1 cellular context compared by ENCODE assay signal in the genomic region with DNA sequence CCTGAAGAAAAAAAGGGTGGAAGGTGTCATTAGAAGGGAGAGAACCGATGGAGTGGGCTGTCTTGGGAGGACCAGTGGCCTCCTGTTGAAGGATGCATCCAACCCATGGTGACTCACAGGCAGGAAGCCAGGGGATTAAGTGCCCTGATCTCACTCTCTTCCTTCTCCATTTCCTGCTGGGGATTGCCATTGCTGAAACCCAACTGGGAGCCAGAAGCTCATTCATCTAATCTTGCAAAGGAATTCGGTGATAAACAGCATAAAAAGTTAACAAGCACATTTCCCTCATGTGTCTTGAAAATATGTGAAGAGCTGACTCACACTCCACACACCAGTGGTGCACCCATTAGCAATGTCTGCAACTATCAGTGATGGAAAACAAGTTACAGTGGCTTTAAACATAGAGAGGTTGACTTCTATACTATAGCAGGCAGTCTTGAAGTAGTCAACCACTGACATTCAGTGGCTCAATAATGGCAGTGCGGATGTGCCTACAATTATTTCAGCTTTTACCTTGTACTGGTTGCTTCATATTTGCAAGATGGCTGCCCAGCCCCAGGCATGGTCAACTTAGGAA.
TF ChIP-seq lines count a peak whose summit lies in the region.

No MANE protein-coding gene starts in this region.

TF ChIP-seq in K562, 482 proteins besides CTCF, POLR2A, EP300 and RAD21 (continued from another document):
- TF ChIP-seq, protein P1, sequence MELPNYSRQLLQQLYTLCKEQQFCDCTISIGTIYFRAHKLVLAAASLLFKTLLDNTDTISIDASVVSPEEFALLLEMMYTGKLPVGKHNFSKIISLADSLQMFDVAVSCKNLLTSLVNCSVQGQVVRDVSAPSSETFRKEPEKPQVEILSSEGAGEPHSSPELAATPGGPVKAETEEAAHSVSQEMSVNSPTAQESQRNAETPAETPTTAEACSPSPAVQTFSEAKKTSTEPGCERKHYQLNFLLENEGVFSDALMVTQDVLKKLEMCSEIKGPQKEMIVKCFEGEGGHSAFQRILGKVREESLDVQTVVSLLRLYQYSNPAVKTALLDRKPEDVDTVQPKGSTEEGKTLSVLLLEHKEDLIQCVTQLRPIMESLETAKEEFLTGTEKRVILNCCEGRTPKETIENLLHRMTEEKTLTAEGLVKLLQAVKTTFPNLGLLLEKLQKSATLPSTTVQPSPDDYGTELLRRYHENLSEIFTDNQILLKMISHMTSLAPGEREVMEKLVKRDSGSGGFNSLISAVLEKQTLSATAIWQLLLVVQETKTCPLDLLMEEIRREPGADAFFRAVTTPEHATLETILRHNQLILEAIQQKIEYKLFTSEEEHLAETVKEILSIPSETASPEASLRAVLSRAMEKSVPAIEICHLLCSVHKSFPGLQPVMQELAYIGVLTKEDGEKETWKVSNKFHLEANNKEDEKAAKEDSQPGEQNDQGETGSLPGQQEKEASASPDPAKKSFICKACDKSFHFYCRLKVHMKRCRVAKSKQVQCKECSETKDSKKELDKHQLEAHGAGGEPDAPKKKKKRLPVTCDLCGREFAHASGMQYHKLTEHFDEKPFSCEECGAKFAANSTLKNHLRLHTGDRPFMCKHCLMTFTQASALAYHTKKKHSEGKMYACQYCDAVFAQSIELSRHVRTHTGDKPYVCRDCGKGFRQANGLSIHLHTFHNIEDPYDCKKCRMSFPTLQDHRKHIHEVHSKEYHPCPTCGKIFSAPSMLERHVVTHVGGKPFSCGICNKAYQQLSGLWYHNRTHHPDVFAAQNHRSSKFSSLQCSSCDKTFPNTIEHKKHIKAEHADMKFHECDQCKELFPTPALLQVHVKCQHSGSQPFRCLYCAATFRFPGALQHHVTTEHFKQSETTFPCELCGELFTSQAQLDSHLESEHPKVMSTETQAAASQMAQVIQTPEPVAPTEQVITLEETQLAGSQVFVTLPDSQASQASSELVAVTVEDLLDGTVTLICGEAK (IDR thresholded peaks at IDR 0.05) = peak; percentile 82
- TF ChIP-seq, protein P1 (CRISPR knock-in tag; IDR thresholded peaks at IDR 0.05) = no peak
- TF ChIP-seq PHTF2 (CRISPR knock-in tag; IDR thresholded peaks at IDR 0.05) (no peak), JUND (IDR thresholded peaks at IDR 0.05; ENCODE audit: borderline replicate concordance, low read depth, low read length) (peak; percentile 94), JUND (tag; IDR thresholded peaks at IDR 0.05; ENCODE audit: borderline replicate concordance, low read depth, low read length) (peak; percentile 89; the same call in 2 of the 3 replicates), JUN (IDR thresholded peaks at IDR 0.05; ENCODE audit: borderline replicate concordance, low read depth, low read length) (peak; percentile 92), JUN (CRISPR knock-in tag; IDR thresholded peaks at IDR 0.05; ENCODE audit: borderline replicate concordance) (0 out of 2 replicates have a peak, but pooled peaks have one; percentile 29), DACH1 (IDR thresholded peaks at IDR 0.05; ENCODE audit: partially characterized antibody) (no peak), SMARCA5 (IDR thresholded peaks at IDR 0.05) (no peak), DMBX1 (CRISPR knock-in tag; IDR thresholded peaks at IDR 0.05; ENCODE audit: borderline replicate concordance) (0 out of 2 replicates have a peak, but pooled peaks have one; percentile 33), EP400 (IDR thresholded peaks at IDR 0.05) (0 out of 2 replicates have a peak, but pooled peaks have one; percentile 22), CBX2 (IDR thresholded peaks at IDR 0.05; ENCODE audit: insufficient read depth, low read length, poor library complexity, severe bottlenecking) (no peak), HDAC2 (IDR thresholded peaks at IDR 0.05) (no peak), KAT2B (IDR thresholded peaks at IDR 0.05; ENCODE audit: low read depth, low read length) (no peak), NFIC (IDR thresholded peaks at IDR 0.05) (peak; percentile 36; the same call in 1 of the 2 replicates), NR2C2 (CRISPR knock-in tag; IDR thresholded peaks at IDR 0.05) (no peak), NR2C2 (tag; IDR thresholded peaks at IDR 0.05) (peak; percentile 29; the same call in 1 of the 2 replicates), ETV1 (tag; conservative IDR thresholded peaks at IDR 0.05; ENCODE audit: low read depth) (peak; percentile 95)
- TF ChIP-seq, protein P2, sequence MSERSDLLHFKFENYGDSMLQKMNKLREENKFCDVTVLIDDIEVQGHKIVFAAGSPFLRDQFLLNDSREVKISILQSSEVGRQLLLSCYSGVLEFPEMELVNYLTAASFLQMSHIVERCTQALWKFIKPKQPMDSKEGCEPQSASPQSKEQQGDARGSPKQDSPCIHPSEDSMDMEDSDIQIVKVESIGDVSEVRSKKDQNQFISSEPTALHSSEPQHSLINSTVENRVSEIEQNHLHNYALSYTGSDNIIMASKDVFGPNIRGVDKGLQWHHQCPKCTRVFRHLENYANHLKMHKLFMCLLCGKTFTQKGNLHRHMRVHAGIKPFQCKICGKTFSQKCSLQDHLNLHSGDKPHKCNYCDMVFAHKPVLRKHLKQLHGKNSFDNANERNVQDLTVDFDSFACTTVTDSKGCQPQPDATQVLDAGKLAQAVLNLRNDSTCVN (CRISPR knock-in tag; IDR thresholded peaks at IDR 0.05) = no peak
- TF ChIP-seq, protein P3, sequence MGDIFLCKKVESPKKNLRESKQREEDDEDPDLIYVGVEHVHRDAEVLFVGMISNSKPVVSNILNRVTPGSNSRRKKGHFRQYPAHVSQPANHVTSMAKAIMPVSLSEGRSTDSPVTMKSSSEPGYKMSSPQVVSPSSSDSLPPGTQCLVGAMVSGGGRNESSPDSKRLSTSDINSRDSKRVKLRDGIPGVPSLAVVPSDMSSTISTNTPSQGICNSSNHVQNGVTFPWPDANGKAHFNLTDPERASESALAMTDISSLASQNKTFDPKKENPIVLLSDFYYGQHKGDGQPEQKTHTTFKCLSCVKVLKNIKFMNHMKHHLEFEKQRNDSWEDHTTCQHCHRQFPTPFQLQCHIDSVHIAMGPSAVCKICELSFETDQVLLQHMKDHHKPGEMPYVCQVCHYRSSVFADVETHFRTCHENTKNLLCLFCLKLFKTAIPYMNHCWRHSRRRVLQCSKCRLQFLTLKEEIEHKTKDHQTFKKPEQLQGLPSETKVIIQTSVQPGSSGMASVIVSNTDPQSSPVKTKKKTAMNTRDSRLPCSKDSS (IDR thresholded peaks at IDR 0.05; ENCODE audit: low read depth, partially characterized antibody) = no peak
- TF ChIP-seq, protein P4, sequence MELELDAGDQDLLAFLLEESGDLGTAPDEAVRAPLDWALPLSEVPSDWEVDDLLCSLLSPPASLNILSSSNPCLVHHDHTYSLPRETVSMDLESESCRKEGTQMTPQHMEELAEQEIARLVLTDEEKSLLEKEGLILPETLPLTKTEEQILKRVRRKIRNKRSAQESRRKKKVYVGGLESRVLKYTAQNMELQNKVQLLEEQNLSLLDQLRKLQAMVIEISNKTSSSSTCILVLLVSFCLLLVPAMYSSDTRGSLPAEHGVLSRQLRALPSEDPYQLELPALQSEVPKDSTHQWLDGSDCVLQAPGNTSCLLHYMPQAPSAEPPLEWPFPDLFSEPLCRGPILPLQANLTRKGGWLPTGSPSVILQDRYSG (tag; conservative IDR thresholded peaks at IDR 0.05; ENCODE audit: low read depth) = no peak
